In genomic region chr3:4504340-4505261, GRCh38 we compare ENCODE assay signal across 8 cellular contexts. TPM values are rescaled to one million over a fixed set of nuclear protein-coding genes. Genes with fewer than 3 reads are reported as not detected.
DNase-seq lines count a peak whose midpoint lies in the region; ATAC-seq and TF ChIP-seq lines count a peak whose summit lies in the region.

No MANE protein-coding gene starts in this region.

- TF ChIP-seq CTCF in fibroblast of villous mesenchyme (IDR thresholded peaks at IDR 0.05; ENCODE audit: insufficient read depth, low read depth, low read length), result no peak
- no peak for TF ChIP-seq CTCF in GM13977 (IDR thresholded peaks at IDR 0.05; ENCODE audit: extremely low read depth, insufficient read depth, missing control alignments)
- no peak for TF ChIP-seq CTCF in PC-9 (conservative IDR thresholded peaks at IDR 0.05)

- no peaks in the 10 kb centered on the region for H3K27me3 ChIP-seq in PC-9 (ENCODE audit: insufficient read depth, low read depth)

- no peaks in the 10 kb centered on the region for H4K20me1 ChIP-seq in PC-9 (ENCODE audit: insufficient read depth)

- no TSS peak for BruUV-seq in PC-9 (replicated peaks; lab: Mats Ljungman, UMichigan)

- in situ Hi-C loops in GM13977 (cut with MboI; ENCODE audit: low pct_unique_long_range_greater_than_20kb, low sequenced_read_pairs, unreplicated experiment), result no loop called here

- no peaks in the 10 kb centered on the region for H3F3A ChIP-seq in PC-9 (ENCODE audit: insufficient read depth, low read depth)

- H3K4me3 ChIP-seq in fibroblast of villous mesenchyme (ENCODE audit: low read depth, low read length) (peak overlapping the region; percentile 3), PC-9 (no peak overlapping the region)

- no peaks in the 10 kb centered on the region for H3K4me1 ChIP-seq in PC-9 (replicated peaks; ENCODE audit: insufficient read depth)

- ATAC-seq in stimulated activated naive CD8-positive, alpha-beta T cell treated with anti-CD3 and anti-CD28 coated beads, Interleukin-15, Interleukin-2, amounts not matched to agents 100 U/mL and 50 U/mL, for 24 hours, result peak; percentile 59
- ATAC-seq in HG03108 (IDR thresholded peaks at IDR 0.05; ENCODE audit: unreplicated experiment), result no peak

- H3K9me3 ChIP-seq in PC-9 (ENCODE audit: insufficient read depth, low read depth), result no peaks in the 10 kb centered on the region

- POLR2A ChIA-PET in PC-9 (lab: Charles Lee; ENCODE audit: unreplicated experiment), result no interaction called here

- H3K4me2 ChIP-seq in PC-9, result no peak overlapping the region

- no peaks in the 10 kb centered on the region for H3K9me2 ChIP-seq in PC-9 (ENCODE audit: insufficient read depth)

- H3K79me2 ChIP-seq in PC-9 (ENCODE audit: low read depth), result no peaks in the 10 kb centered on the region

- intact Hi-C loops in PC-9 (cut with micrococcal nuclease; ENCODE audit: unreplicated experiment), result no loop called here

- H3K36me3 ChIP-seq in PC-9 (ENCODE audit: low read depth), result no peaks in the 10 kb centered on the region

- CTCF ChIA-PET in PC-9 (lab: Charles Lee), result no interaction called here

- H3K27ac ChIP-seq in PC-9, result no peak overlapping the region

- H2AFZ ChIP-seq in PC-9, result no peak overlapping the region

- DNase-seq in stimulated activated naive CD4-positive, alpha-beta T cell (lab: John Stamatoyannopoulos, UW), result peak; percentile 11 to 55 (median 48)
- no peak for DNase-seq in stimulated activated naive CD4-positive, alpha-beta T cell treated with Interleukin-2 at 50 U/mL for 16 hours (lab: John Stamatoyannopoulos, UW)
- peak; percentile 50 to 52 for DNase-seq in activated CD4-positive, alpha-beta T cell treated with anti-CD3 and anti-CD28 coated beads for 4 hours
- DNase-seq in fibroblast of villous mesenchyme (ENCODE audit: low read depth) (peak; percentile 29), GM13977 (ENCODE audit: low spot score) (no peak), PC-9 (no peak)
- peak; percentile 39 for DNase-seq in stimulated activated naive CD8-positive, alpha-beta T cell treated with anti-CD3 and anti-CD28 coated beads, Interleukin-15, Interleukin-2, amounts not matched to agents 100 U/mL and 50 U/mL, for 24 hours

RNA-seq across cellular contexts. Expression of gene ITPR1, which starts 11.5 kb away (rescaled TPM):
- total RNA-seq in fibroblast of villous mesenchyme (13.9 and 16.4 TPM in 2 replicates), PC-9 (2021) (10.4 and 11.3 TPM in 2 replicates)

RNA-seq across cellular contexts. Expression of gene SUMF1, which starts 37.5 kb away (rescaled TPM):
- 41.9 and 47.4 TPM in 2 replicates for total RNA-seq in fibroblast of villous mesenchyme
- total RNA-seq in PC-9 (2021), result 41.6 and 50.9 TPM in 2 replicates

Comparison
In these comparisons a context has a peak if more than half of its experiments do, and no peak if none do; other contexts are left out.
1. DNase-seq: peak in stimulated activated naive CD4-positive, alpha-beta T cell (6 of 6), activated CD4-positive, alpha-beta T cell treated with anti-CD3 and anti-CD28 coated beads for 4 hours (2 of 2), fibroblast of villous mesenchyme (single experiment) and stimulated activated naive CD8-positive, alpha-beta T cell treated with anti-CD3 and anti-CD28 coated beads, Interleukin-15, Interleukin-2, amounts not matched to agents 100 U/mL and 50 U/mL, for 24 hours (single experiment); none in stimulated activated naive CD4-positive, alpha-beta T cell treated with Interleukin-2 at 50 U/mL for 16 hours (single experiment), GM13977 (single experiment) and PC-9 (0 of 2).